Comparison of ENCODE assay signal across 12 cellular contexts in genomic region chr22:23829845-23830372, GRCh38. TPM values are rescaled to one million over a fixed set of nuclear protein-coding genes. Genes with fewer than 3 reads are reported as not detected.
DNase-seq lines count a peak whose midpoint lies in the region; ATAC-seq and TF ChIP-seq lines count a peak whose summit lies in the region.
"Had no signal": no experiment of that assay in that cellular context is flagged by ENCODE, and none has a peak within 500 bp of the region (broad histone marks: within the 10 kb centered on the region; RNA-seq: fewer than 3 reads in every experiment).

No MANE protein-coding gene starts in this region.

- intact Hi-C loops in left colon (cut with DNase I, micrococcal nuclease) = no loop called here
- intact Hi-C loops in lower leg skin (cut with DNase I; ENCODE audit: low total_unique reads) = no loop called here

- H3K27me3 ChIP-seq in ACC112 (ENCODE audit: insufficient read depth, low read length) = no peaks in the 10 kb centered on the region
- H3K27me3 ChIP-seq: BLaER1 treated with 17β-estradiol and CSF1 and Interleukin-3, amounts not matched to agents 10 nM and 100 nM had no signal

- peak overlapping the region; percentile 32 for H3K27ac ChIP-seq in ACC112 (ENCODE audit: low read depth, low read length)
- H3K27ac ChIP-seq: epithelial cell of prostate had no signal

- 66 to 82% methylated on average over 7 of the region's 7 CpGs for WGBS in lower leg skin, 2 donors

- peak; percentile 50 for DNase-seq in GM03348 (ENCODE audit: low spot score)
- peak; percentile 90 for DNase-seq in astrocyte of the cerebellum (ENCODE audit: low read depth)
- peak; percentile 84 for DNase-seq in iris pigment epithelial cell (ENCODE audit: low read depth)
- no peak for DNase-seq in stimulated activated naive CD8-positive, alpha-beta T cell treated with anti-CD3 and anti-CD28 coated beads, Interleukin-15, Interleukin-2, amounts not matched to agents 100 U/mL and 50 U/mL, for 24 hours
- DNase-seq in left colon = no peak
- no peak for DNase-seq in lower leg skin (ENCODE audit: low spot score in 2 of 2)
- DNase-seq: activated CD4-positive, alpha-beta T cell treated with anti-CD3 and anti-CD28 coated beads, Interleukin-2, amount 50 U/mL, for 4 hours had no signal

- H3K36me3 ChIP-seq in ACC112 (ENCODE audit: insufficient read depth, low read length) = no peaks in the 10 kb centered on the region

- no peak for ATAC-seq in stimulated activated naive CD8-positive, alpha-beta T cell treated with anti-CD3 and anti-CD28 coated beads, Interleukin-15, Interleukin-2, amounts not matched to agents 100 U/mL and 50 U/mL, for 24 hours
- ATAC-seq in HG02588 (IDR thresholded peaks at IDR 0.05; ENCODE audit: unreplicated experiment) (no peak), left colon (no peak)
- ATAC-seq: HCT116 had no signal

- TF ChIP-seq CTCF in astrocyte of the cerebellum (IDR thresholded peaks at IDR 0.05; ENCODE audit: low read depth, low read length, missing control alignments) (no peak), lower leg skin (IDR thresholded peaks at IDR 0.05) (no peak)

- H3K4me3 ChIP-seq in ACC112 (ENCODE audit: low read depth, low read length) (no peak overlapping the region), astrocyte of the cerebellum (ENCODE audit: low read depth, low read length) (no peak overlapping the region), lower leg skin (ENCODE audit: low read depth, poor library complexity, severe bottlenecking) (no peak overlapping the region)
- H3K4me3 ChIP-seq: BLaER1 treated with 17β-estradiol and CSF1 and Interleukin-3, amounts not matched to agents 10 nM and 100 nM had no signal

- TF ChIP-seq POLR2A in lower leg skin (IDR thresholded peaks at IDR 0.05) = no peak

- H2AFZ ChIP-seq in ACC112 (ENCODE audit: low read length, unreplicated experiment) = no peak overlapping the region

- no peaks in the 10 kb centered on the region for H3K79me2 ChIP-seq in ACC112 (ENCODE audit: control insufficient read depth, insufficient read depth, low read length, unreplicated experiment)

- in situ Hi-C loops in astrocyte of the cerebellum (cut with HindIII; ENCODE audit: low sequenced_read_pairs) = loop anchor here (10.0 kb wide), 1 partner anchor 295 kb away; no protein-coding TSS in a partner anchor

- H3K4me1 ChIP-seq in ACC112 (ENCODE audit: control insufficient read depth, insufficient read depth, low read length, unreplicated experiment) = peaks cover 15% of the 10 kb centered on the region

RNA-seq across cellular contexts. Expression of gene DERL3, which starts 8.9 kb away (rescaled TPM):
- total RNA-seq in left colon = 10 to 100 TPM in 1 of 2 donors, 1 to 10 TPM in 1; 7.7 to 26.6 TPM
- total RNA-seq in lower leg skin = under 1 TPM; 0.21 to 0.49 (median 0.33) TPM

RNA-seq across cellular contexts. Expression of gene SLC2A11, which starts 27.8 kb away (rescaled TPM):
- 10 to 100 TPM in 1 of 2 donors, 1 to 10 TPM in 1; 9.8 to 13.7 TPM for total RNA-seq in left colon
- total RNA-seq in lower leg skin = 10 to 100 TPM in 1 of 4 donors, 1 to 10 TPM in 3; 5.0 to 11.1 (median 8.6) TPM

RNA-seq across cellular contexts. Expression of gene SMARCB1, which starts 43.1 kb away (rescaled TPM):
- total RNA-seq in left colon = 10 to 100 TPM; 65.9 to 79.3 TPM
- 10 to 100 TPM; 52.2 to 61.6 (median 55.2) TPM for total RNA-seq in lower leg skin

RNA-seq across cellular contexts. Expression of gene MMP11, which starts 57.3 kb away (rescaled TPM):
- total RNA-seq in left colon = 1 to 10 TPM; 1.6 to 4.6 TPM
- 1 to 10 TPM in 3 of 4 donors, under 1 TPM in 1; 0.51 to 2.7 (median 1.9) TPM for total RNA-seq in lower leg skin

Comparison
In these comparisons a context has a peak if more than half of its experiments do, and no peak if none do; other contexts are left out.
1. DNase-seq: peak in GM03348 (single experiment), astrocyte of the cerebellum (single experiment) and iris pigment epithelial cell (single experiment); none in stimulated activated naive CD8-positive, alpha-beta T cell treated with anti-CD3 and anti-CD28 coated beads, Interleukin-15, Interleukin-2, amounts not matched to agents 100 U/mL and 50 U/mL, for 24 hours (single experiment), left colon (0 of 2) and lower leg skin (0 of 2).
2. RNA of gene DERL3, which starts 8.9 kb away (total RNA-seq): 7.7 to 26.6 TPM in left colon; 0.21 to 0.49 TPM in lower leg skin; every median in the first group is over 4 times any median in the second.